30 cellular contexts compared by ENCODE assay signal in genomic region chr15:65914981-65915925, GRCh38. TPM values are rescaled to one million over a fixed set of nuclear protein-coding genes. Genes with fewer than 3 reads are reported as not detected.
DNase-seq lines count a peak whose midpoint lies in the region; ATAC-seq, FAIRE-seq and TF ChIP-seq lines count a peak whose summit lies in the region.
"Had no signal": no experiment of that assay in that cellular context is flagged by ENCODE, and none has a peak within 500 bp of the region (broad histone marks: within the 10 kb centered on the region; RNA-seq: fewer than 3 reads in every experiment).

No MANE protein-coding gene starts in this region.

- no peaks in the 10 kb centered on the region for H3K36me3 ChIP-seq in RWPE2 (ENCODE audit: low read depth)
- peaks cover 2 to 3% of the 10 kb centered on the region in 2 donors for H3K36me3 ChIP-seq in kidney (ENCODE audit: control insufficient read depth in 1 of 2, insufficient read depth in 2 of 2, low read length in 2 of 2)

- intact Hi-C loops in kidney (cut with DNase I), result no loop called here

- no peak for FAIRE-seq in kidney (lab: Jason Lieb, UNC)
- no peak for FAIRE-seq in GM12892 (lab: Jason Lieb, UNC)
- FAIRE-seq: astrocyte, GM19239, HTR-8/SVneo, K562 had no signal

- no peak for DNase-seq in T-helper 1 cell
- DNase-seq in RWPE2 (ENCODE audit: low spot score), result peak; percentile 42
- DNase-seq in kidney, result peak; percentile 18
- DNase-seq in GM12892 (ENCODE audit: insufficient read length), result no peak
- DNase-seq in NCI-H2227 (lab: John Stamatoyannopoulos, UW; ENCODE audit: unreplicated experiment), result no peak
- no peak for DNase-seq in SIG-M5 (lab: John Stamatoyannopoulos, UW)
- no peak for DNase-seq in activated CD8-positive, alpha-beta memory T cell treated with anti-CD3 and anti-CD28 coated beads for 24 hours
- DNase-seq: activated CD8-positive, alpha-beta T cell treated with anti-CD3 and anti-CD28 coated beads for 36 hours; activated gamma-delta T cell; CD4-positive, alpha-beta T cell; central memory CD4-positive, alpha-beta T cell; heart left ventricle; lower lobe of right lung; NCI-H1105; NCI-H187; NK-92 treated with Interleukin-12 subunit alpha and Interleukin-12 subunit beta, amount 100 ng/mL, for 24 hours; PC-9; Right ventricle myocardium superior; stimulated activated CD4-positive, alpha-beta T cell treated with anti-CD3 and anti-CD28 coated beads, Interleukin-4, amount 100 ng/mL, for 4 hours; T-helper 9 cell had no signal

- TF ChIP-seq POLR2A in GM12892 (IDR thresholded peaks at IDR 0.05; ENCODE audit: low read depth, low read length), result no peak

- H3K27me3 ChIP-seq in RWPE2 (ENCODE audit: insufficient read depth, poor library complexity, severe bottlenecking), result no peaks in the 10 kb centered on the region
- H3K27me3 ChIP-seq: heart left ventricle had no signal

- H3K36me3 Mint-ChIP-seq in T-helper 1 cell treated with Interleukin-12 subunit alpha and Interleukin-12 subunit beta and Interleukin-4 antibody, amounts not matched to agents 30 μg/mL and 1 μg/mL, for 36 hours (ENCODE audit: low read depth), result peaks cover 7% of the 10 kb centered on the region
- H3K36me3 Mint-ChIP-seq: natural killer cell treated with Interleukin-12 subunit alpha and Interleukin-12 subunit beta and Interleukin-15 and Interleukin-18, amount 100 ng/mL, for 72 hours had no signal

- TF ChIP-seq CTCF in RWPE2 (IDR thresholded peaks at IDR 0.05; ENCODE audit: poor library complexity, severe bottlenecking) (no peak), kidney (IDR thresholded peaks at IDR 0.05; ENCODE audit: borderline replicate concordance, extremely low read depth, insufficient read depth) (no peak)

- no peak for ATAC-seq in RWPE2 (ENCODE audit: low read depth)
- ATAC-seq: activated CD8-positive, alpha-beta T cell treated with anti-CD3 and anti-CD28 coated beads for 36 hours; heart left ventricle; lower lobe of right lung; natural killer cell treated with Interleukin-12 subunit alpha and Interleukin-12 subunit beta and Interleukin-15 and Interleukin-18, amount 100 ng/mL, for 72 hours had no signal

- H3K4me3 Mint-ChIP-seq in T-helper 1 cell treated with Interleukin-12 subunit alpha and Interleukin-12 subunit beta and Interleukin-4 antibody, amounts not matched to agents 30 μg/mL and 1 μg/mL, for 36 hours, result no peak overlapping the region
- H3K4me3 Mint-ChIP-seq: activated CD8-positive, alpha-beta T cell treated with anti-CD3 and anti-CD28 coated beads for 36 hours; CD4-positive, alpha-beta T cell; dendritic cell treated with granulocyte-macrophage colony-stimulating factor and Interleukin-4, amounts not matched to agents 40 ng/mL and 50 ng/mL, for 4 days; endodermal cell; natural killer cell treated with Interleukin-12 subunit alpha and Interleukin-12 subunit beta and Interleukin-15 and Interleukin-18, amount 100 ng/mL, for 72 hours; type B pancreatic cell had no signal

- H3K4me3 ChIP-seq in RWPE2 (ENCODE audit: severe bottlenecking) (no peak overlapping the region), kidney (ENCODE audit: low read length in 2 of 2) (no peak overlapping the region)
- H3K4me3 ChIP-seq: GM23248, heart left ventricle, K562, lower lobe of right lung, PC-9 had no signal

- no peaks in the 10 kb centered on the region for H3K4me1 ChIP-seq in RWPE2 (ENCODE audit: insufficient read depth, poor library complexity, severe bottlenecking)
- H3K4me1 ChIP-seq in kidney (ENCODE audit: control insufficient read depth in 1 of 2, insufficient read depth in 1 of 2, low read depth in 1 of 2, low read length in 2 of 2), result peaks cover 0 to 4% of the 10 kb centered on the region in 2 donors

- H3K27ac ChIP-seq in RWPE2 (ENCODE audit: poor library complexity, severe bottlenecking), result no peak overlapping the region
- H3K27ac ChIP-seq in kidney (ENCODE audit: low read depth in 2 of 2, low read length in 2 of 2), result no peak overlapping the region
- H3K27ac ChIP-seq: GM23248, heart left ventricle, lower lobe of right lung, PC-9 had no signal

- no peak overlapping the region for H3K9ac ChIP-seq in kidney (ENCODE audit: low read length in 2 of 2)
- H3K9ac ChIP-seq: GM23248 had no signal

- H3K27me3 Mint-ChIP-seq in T-helper 1 cell treated with Interleukin-12 subunit alpha and Interleukin-12 subunit beta and Interleukin-4 antibody, amounts not matched to agents 30 μg/mL and 1 μg/mL, for 36 hours (ENCODE audit: low read depth), result no peaks in the 10 kb centered on the region
- H3K27me3 Mint-ChIP-seq: activated CD8-positive, alpha-beta T cell treated with anti-CD3 and anti-CD28 coated beads for 36 hours; CD4-positive, alpha-beta T cell; dendritic cell treated with granulocyte-macrophage colony-stimulating factor and Interleukin-4, amounts not matched to agents 40 ng/mL and 50 ng/mL, for 4 days; natural killer cell treated with Interleukin-12 subunit alpha and Interleukin-12 subunit beta and Interleukin-15 and Interleukin-18, amount 100 ng/mL, for 72 hours; type B pancreatic cell had no signal

- peak overlapping the region; percentile 92 for H3K27ac Mint-ChIP-seq in T-helper 1 cell treated with Interleukin-12 subunit alpha and Interleukin-12 subunit beta and Interleukin-4 antibody, amounts not matched to agents 30 μg/mL and 1 μg/mL, for 36 hours
- H3K27ac Mint-ChIP-seq: activated CD8-positive, alpha-beta T cell treated with anti-CD3 and anti-CD28 coated beads for 36 hours; CD4-positive, alpha-beta T cell; dendritic cell treated with granulocyte-macrophage colony-stimulating factor and Interleukin-4, amounts not matched to agents 40 ng/mL and 50 ng/mL, for 4 days; endodermal cell; type B pancreatic cell had no signal

- H3K9me3 ChIP-seq in RWPE2 (ENCODE audit: severe bottlenecking) (no peaks in the 10 kb centered on the region), kidney (ENCODE audit: control insufficient read depth in 1 of 2, low read length in 2 of 2) (no peaks in the 10 kb centered on the region)
- H3K9me3 ChIP-seq: heart left ventricle, lower lobe of right lung had no signal

- no peaks in the 10 kb centered on the region for H3K9me3 Mint-ChIP-seq in T-helper 1 cell treated with Interleukin-12 subunit alpha and Interleukin-12 subunit beta and Interleukin-4 antibody, amounts not matched to agents 30 μg/mL and 1 μg/mL, for 36 hours
- H3K9me3 Mint-ChIP-seq: activated CD8-positive, alpha-beta T cell treated with anti-CD3 and anti-CD28 coated beads for 36 hours; CD4-positive, alpha-beta T cell; dendritic cell treated with granulocyte-macrophage colony-stimulating factor and Interleukin-4, amounts not matched to agents 40 ng/mL and 50 ng/mL, for 4 days; endodermal cell; natural killer cell treated with Interleukin-12 subunit alpha and Interleukin-12 subunit beta and Interleukin-15 and Interleukin-18, amount 100 ng/mL, for 72 hours; type B pancreatic cell had no signal

- peaks cover 47% of the 10 kb centered on the region for H3K4me1 Mint-ChIP-seq in T-helper 1 cell treated with Interleukin-12 subunit alpha and Interleukin-12 subunit beta and Interleukin-4 antibody, amounts not matched to agents 30 μg/mL and 1 μg/mL, for 36 hours (ENCODE audit: low read depth)

RNA-seq across cellular contexts. Expression of gene RAB11A, which starts 46.0 kb away (rescaled TPM):
- 249 TPM for total RNA-seq in kidney
- polyA plus RNA-seq in kidney (ENCODE audit: insufficient read depth, low read depth, low replicate concordance), result 216 TPM
- 239 TPM for polyA plus RNA-seq in GM12892 (2012; ENCODE audit: missing spikeins)

Comparison
In these comparisons a context has a peak if more than half of its experiments do, and no peak if none do; other contexts are left out.
1. DNase-seq: peak in RWPE2 (single experiment) and kidney (single experiment); none in T-helper 1 cell (0 of 5), GM12892 (single experiment), NCI-H2227 (single experiment), SIG-M5 (single experiment) and activated CD8-positive, alpha-beta memory T cell treated with anti-CD3 and anti-CD28 coated beads for 24 hours (single experiment).